ENCODE assay signal across 8 cellular contexts in genomic region chr6:49462927-49463611, GRCh38. TPM values are rescaled to one million over a fixed set of nuclear protein-coding genes. Genes with fewer than 3 reads are reported as not detected.
DNase-seq lines count a peak whose midpoint lies in the region; ATAC-seq, FAIRE-seq and TF ChIP-seq lines count a peak whose summit lies in the region.

Gene CENPQ, plus strand, starts transcription at chr6:49463370. Its CDS starts 6,807 bp downstream, at chr6:49470177.
Gene MMUT, minus strand, starts transcription at chr6:49463253. Its CDS starts 3,787 bp downstream, at chr6:49459466.

- peak; percentile 99 for ATAC-seq in HG02981 (IDR thresholded peaks at IDR 0.05; ENCODE audit: unreplicated experiment)

- no peaks in the 10 kb centered on the region for H3K4me1 ChIP-seq in hepatocyte (ENCODE audit: insufficient read depth)

- DNase-seq in GM18507 (ENCODE audit: extremely low spot score, insufficient read length, low read depth) (peak; percentile 74), NCI-H2029 treated with DMSO at 0.1 percent for 48 hours (lab: John Stamatoyannopoulos, UW) (peak; percentile 91), T-helper 9 cell (peak; percentile 81), astrocyte of the cerebellum (ENCODE audit: low read depth) (peak; percentile 89), hepatocyte (ENCODE audit: low spot score) (peak; percentile 97), renal cortical epithelial cell (ENCODE audit: low read depth) (peak; percentile 91), cortex of kidney (lab: John Stamatoyannopoulos, UW) (no peak)

- H3K79me2 ChIP-seq in hepatocyte, result peaks cover 74% of the 10 kb centered on the region

- H3K4me2 ChIP-seq in hepatocyte, result peak within 1 kb of the TSS; percentile 85

- TF ChIP-seq CTCF in astrocyte of the cerebellum (IDR thresholded peaks at IDR 0.05; ENCODE audit: low read depth, low read length, missing control alignments), result no peak
- TF ChIP-seq CTCF in hepatocyte (IDR thresholded peaks at IDR 0.05; ENCODE audit: poor library complexity), result no peak

- H4K20me1 ChIP-seq in hepatocyte (ENCODE audit: insufficient read depth, poor library complexity, severe bottlenecking), result peaks cover 6% of the 10 kb centered on the region

- no peaks in the 10 kb centered on the region for H3K9me3 ChIP-seq in hepatocyte (ENCODE audit: low read depth)

- peak within 1 kb of the TSS; percentile 70 for H2AFZ ChIP-seq in hepatocyte

- in situ Hi-C loops in astrocyte of the cerebellum (cut with HindIII; ENCODE audit: low sequenced_read_pairs), result no loop called here

- H3K36me3 ChIP-seq in hepatocyte (replicated peaks; ENCODE audit: insufficient read depth, low read depth), result no peaks in the 10 kb centered on the region

- peak within 1 kb of the TSS; percentile 95 for H3K27ac ChIP-seq in hepatocyte

- peak; percentile 98 for FAIRE-seq in GM18507 (lab: Jason Lieb, UNC)

- no peaks in the 10 kb centered on the region for H3K9me2 ChIP-seq in hepatocyte (replicated peaks; ENCODE audit: insufficient read depth)

- 1% methylated on average over 37 of the region's 37 CpGs for WGBS in hepatocyte (ENCODE audit: low lambda C conversion rate, missing lambda C conversion rate)

- peak within 1 kb of the TSS; percentile 73 for H3K4me3 ChIP-seq in astrocyte of the cerebellum (ENCODE audit: low read depth, low read length)
- peak within 1 kb of the TSS; percentile 74 for H3K4me3 ChIP-seq in hepatocyte

- H3K27me3 ChIP-seq in hepatocyte, result no peaks in the 10 kb centered on the region

RNA-seq across cellular contexts. Expression of gene CENPQ, which starts in this region (rescaled TPM):
- 4.1 and 5.0 TPM in 2 replicates for total RNA-seq in hepatocyte
- 4.4 and 4.5 TPM in 2 replicates for polyA plus RNA-seq in hepatocyte
- 5.0 and 10.4 TPM in 2 replicates for total RNA-seq in renal cortical epithelial cell

RNA-seq across cellular contexts. Expression of gene MMUT, which starts in this region (rescaled TPM):
- total RNA-seq in hepatocyte (33.0 and 35.3 TPM in 2 replicates), renal cortical epithelial cell (15.6 and 24.8 TPM in 2 replicates)
- 21.0 and 27.9 TPM in 2 replicates for polyA plus RNA-seq in hepatocyte
